1 cellular context compared by ENCODE assay signal in the genomic region with DNA sequence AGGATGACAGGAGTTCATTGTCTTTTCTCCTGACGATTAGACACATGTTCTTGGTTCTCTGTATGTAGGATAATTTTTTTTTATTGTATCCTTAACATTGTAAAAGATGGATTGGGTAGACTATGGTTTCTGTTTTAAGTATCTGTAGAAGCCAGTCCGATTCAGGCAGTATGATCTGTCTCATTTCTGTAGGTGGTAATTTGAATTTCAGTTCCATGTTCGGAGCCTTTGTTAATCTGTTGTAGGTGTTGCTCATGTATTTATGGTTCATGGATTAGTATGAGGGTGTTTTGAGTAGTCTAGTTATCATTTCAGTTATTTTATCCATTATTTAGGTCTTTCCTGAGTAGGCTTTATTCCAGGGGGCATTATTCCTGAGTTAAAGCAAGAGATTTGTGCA.
TF ChIP-seq lines count a peak whose summit lies in the region.

No MANE protein-coding gene starts in this region.

TF ChIP-seq in WTC11, 78 proteins besides CTCF, POLR2A, EP300 and RAD21 (continued from another document):
- TF ChIP-seq, protein P1, sequence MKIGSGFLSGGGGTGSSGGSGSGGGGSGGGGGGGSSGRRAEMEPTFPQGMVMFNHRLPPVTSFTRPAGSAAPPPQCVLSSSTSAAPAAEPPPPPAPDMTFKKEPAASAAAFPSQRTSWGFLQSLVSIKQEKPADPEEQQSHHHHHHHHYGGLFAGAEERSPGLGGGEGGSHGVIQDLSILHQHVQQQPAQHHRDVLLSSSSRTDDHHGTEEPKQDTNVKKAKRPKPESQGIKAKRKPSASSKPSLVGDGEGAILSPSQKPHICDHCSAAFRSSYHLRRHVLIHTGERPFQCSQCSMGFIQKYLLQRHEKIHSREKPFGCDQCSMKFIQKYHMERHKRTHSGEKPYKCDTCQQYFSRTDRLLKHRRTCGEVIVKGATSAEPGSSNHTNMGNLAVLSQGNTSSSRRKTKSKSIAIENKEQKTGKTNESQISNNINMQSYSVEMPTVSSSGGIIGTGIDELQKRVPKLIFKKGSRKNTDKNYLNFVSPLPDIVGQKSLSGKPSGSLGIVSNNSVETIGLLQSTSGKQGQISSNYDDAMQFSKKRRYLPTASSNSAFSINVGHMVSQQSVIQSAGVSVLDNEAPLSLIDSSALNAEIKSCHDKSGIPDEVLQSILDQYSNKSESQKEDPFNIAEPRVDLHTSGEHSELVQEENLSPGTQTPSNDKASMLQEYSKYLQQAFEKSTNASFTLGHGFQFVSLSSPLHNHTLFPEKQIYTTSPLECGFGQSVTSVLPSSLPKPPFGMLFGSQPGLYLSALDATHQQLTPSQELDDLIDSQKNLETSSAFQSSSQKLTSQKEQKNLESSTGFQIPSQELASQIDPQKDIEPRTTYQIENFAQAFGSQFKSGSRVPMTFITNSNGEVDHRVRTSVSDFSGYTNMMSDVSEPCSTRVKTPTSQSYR (CRISPR knock-in tag; IDR thresholded peaks at IDR 0.05) = no peak
- TF ChIP-seq, protein P2, sequence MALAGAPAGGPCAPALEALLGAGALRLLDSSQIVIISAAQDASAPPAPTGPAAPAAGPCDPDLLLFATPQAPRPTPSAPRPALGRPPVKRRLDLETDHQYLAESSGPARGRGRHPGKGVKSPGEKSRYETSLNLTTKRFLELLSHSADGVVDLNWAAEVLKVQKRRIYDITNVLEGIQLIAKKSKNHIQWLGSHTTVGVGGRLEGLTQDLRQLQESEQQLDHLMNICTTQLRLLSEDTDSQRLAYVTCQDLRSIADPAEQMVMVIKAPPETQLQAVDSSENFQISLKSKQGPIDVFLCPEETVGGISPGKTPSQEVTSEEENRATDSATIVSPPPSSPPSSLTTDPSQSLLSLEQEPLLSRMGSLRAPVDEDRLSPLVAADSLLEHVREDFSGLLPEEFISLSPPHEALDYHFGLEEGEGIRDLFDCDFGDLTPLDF (CRISPR knock-in tag; IDR thresholded peaks at IDR 0.05) = no peak
- TF ChIP-seq, protein P3, sequence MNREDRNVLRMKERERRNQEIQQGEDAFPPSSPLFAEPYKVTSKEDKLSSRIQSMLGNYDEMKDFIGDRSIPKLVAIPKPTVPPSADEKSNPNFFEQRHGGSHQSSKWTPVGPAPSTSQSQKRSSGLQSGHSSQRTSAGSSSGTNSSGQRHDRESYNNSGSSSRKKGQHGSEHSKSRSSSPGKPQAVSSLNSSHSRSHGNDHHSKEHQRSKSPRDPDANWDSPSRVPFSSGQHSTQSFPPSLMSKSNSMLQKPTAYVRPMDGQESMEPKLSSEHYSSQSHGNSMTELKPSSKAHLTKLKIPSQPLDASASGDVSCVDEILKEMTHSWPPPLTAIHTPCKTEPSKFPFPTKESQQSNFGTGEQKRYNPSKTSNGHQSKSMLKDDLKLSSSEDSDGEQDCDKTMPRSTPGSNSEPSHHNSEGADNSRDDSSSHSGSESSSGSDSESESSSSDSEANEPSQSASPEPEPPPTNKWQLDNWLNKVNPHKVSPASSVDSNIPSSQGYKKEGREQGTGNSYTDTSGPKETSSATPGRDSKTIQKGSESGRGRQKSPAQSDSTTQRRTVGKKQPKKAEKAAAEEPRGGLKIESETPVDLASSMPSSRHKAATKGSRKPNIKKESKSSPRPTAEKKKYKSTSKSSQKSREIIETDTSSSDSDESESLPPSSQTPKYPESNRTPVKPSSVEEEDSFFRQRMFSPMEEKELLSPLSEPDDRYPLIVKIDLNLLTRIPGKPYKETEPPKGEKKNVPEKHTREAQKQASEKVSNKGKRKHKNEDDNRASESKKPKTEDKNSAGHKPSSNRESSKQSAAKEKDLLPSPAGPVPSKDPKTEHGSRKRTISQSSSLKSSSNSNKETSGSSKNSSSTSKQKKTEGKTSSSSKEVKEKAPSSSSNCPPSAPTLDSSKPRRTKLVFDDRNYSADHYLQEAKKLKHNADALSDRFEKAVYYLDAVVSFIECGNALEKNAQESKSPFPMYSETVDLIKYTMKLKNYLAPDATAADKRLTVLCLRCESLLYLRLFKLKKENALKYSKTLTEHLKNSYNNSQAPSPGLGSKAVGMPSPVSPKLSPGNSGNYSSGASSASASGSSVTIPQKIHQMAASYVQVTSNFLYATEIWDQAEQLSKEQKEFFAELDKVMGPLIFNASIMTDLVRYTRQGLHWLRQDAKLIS (CRISPR knock-in tag; IDR thresholded peaks at IDR 0.05; ENCODE audit: borderline replicate concordance) = no peak
- TF ChIP-seq ZNF219 (CRISPR knock-in tag; IDR thresholded peaks at IDR 0.05; ENCODE audit: borderline replicate concordance) = no peak
